ENCODE assay signal across 24 cellular contexts in genomic region chr3:145522179-145522578, GRCh38.
DNase-seq lines count a peak whose midpoint lies in the region; ATAC-seq, FAIRE-seq and TF ChIP-seq lines count a peak whose summit lies in the region.
"Had no signal": no experiment of that assay in that cellular context is flagged by ENCODE, and none has a peak within 500 bp of the region (broad histone marks: within the 10 kb centered on the region; RNA-seq: fewer than 3 reads in every experiment).

No MANE protein-coding gene starts in this region.

- peak; percentile 7 for ATAC-seq in stimulated activated naive CD8-positive, alpha-beta T cell treated with anti-CD3 and anti-CD28 coated beads, Interleukin-15, amount 100 ng/mL, for 72 hours
- no peak for ATAC-seq in stimulated activated naive CD8-positive, alpha-beta T cell treated with anti-CD3 and anti-CD28 coated beads, Interleukin-15, Interleukin-2, amounts not matched to agents 100 U/mL and 50 U/mL, for 24 hours
- ATAC-seq in sciatic nerve (peak; percentile 41), upper lobe of right lung (peak; percentile 32)
- ATAC-seq: GM12878, GM23338 had no signal

- no peak for DNase-seq in stimulated activated naive CD8-positive, alpha-beta T cell treated with anti-CD3 and anti-CD28 coated beads, Interleukin-15, amount 100 ng/mL, for 72 hours
- DNase-seq in stimulated activated naive CD8-positive, alpha-beta T cell treated with anti-CD3 and anti-CD28 coated beads, Interleukin-15, Interleukin-2, amounts not matched to agents 100 U/mL and 50 U/mL, for 24 hours, result no peak
- no peak for DNase-seq in H1 (ENCODE audit: low read depth in 1 of 2, low spot score in 2 of 2)
- DNase-seq in sciatic nerve (ENCODE audit: low spot score), result no peak
- peak; percentile 40 for DNase-seq in upper lobe of right lung
- DNase-seq in SKM-1 (lab: John Stamatoyannopoulos, UW; ENCODE audit: unreplicated experiment), result no peak
- no peak for DNase-seq in GM13977 (ENCODE audit: low spot score)
- DNase-seq in Ammon's horn (ENCODE audit: low spot score), result no peak
- DNase-seq: CD4-positive, alpha-beta T cell; CD8-positive, alpha-beta memory T cell; DMS 273 treated with DMSO at 0.1 percent for 48 hours; DMS79; EL; GDM1; HFFc6 had no signal

- H3K27me3 ChIP-seq in H1 (replicated peaks in 1 of 4; ENCODE audit: control insufficient read depth in 3 of 4, extremely low read depth in 1 of 4, insufficient read depth in 3 of 4, low read length in 3 of 4), result no peaks in the 10 kb centered on the region
- no peaks in the 10 kb centered on the region for H3K27me3 ChIP-seq in upper lobe of right lung
- H3K27me3 ChIP-seq: BLaER1 had no signal

- no peak overlapping the region for H2BK120ac ChIP-seq in H1 (replicated peaks; ENCODE audit: low read depth, low read length)

- no peak overlapping the region for H3K4ac ChIP-seq in H1 (replicated peaks; ENCODE audit: insufficient read length, low read depth, low read length)

- TF ChIP-seq CTCF in H1 (IDR thresholded peaks at IDR 0.05; ENCODE audit: control extremely low read depth in 1 of 3, insufficient read depth in 1 of 3, low read depth in 1 of 3, low read length in 3 of 3), result no peak
- no peak for TF ChIP-seq CTCF in upper lobe of right lung (IDR thresholded peaks at IDR 0.05)
- no peak for TF ChIP-seq CTCF in GM13977 (IDR thresholded peaks at IDR 0.05; ENCODE audit: extremely low read depth, insufficient read depth, missing control alignments)

- H3K4me3 ChIP-seq in H1 (ENCODE audit: extremely low read depth in 1 of 4, insufficient read depth in 2 of 4, low read depth in 3 of 4, low read length in 4 of 4) (no peak overlapping the region), upper lobe of right lung (no peak overlapping the region)
- H3K4me3 ChIP-seq: BLaER1, GM12878, GM23338, HAP-1 had no signal

- H3K27me3 Mint-ChIP-seq in stimulated activated naive CD8-positive, alpha-beta T cell treated with anti-CD3 and anti-CD28 coated beads, Interleukin-15, amount 100 ng/mL, for 72 hours, result no peaks in the 10 kb centered on the region
- H3K27me3 Mint-ChIP-seq: B cell; CD4-positive, alpha-beta T cell; CD8-positive, alpha-beta memory T cell had no signal

- in situ Hi-C loops in GM13977 (cut with MboI; ENCODE audit: low pct_unique_long_range_greater_than_20kb, low sequenced_read_pairs, unreplicated experiment), result no loop called here

- H3K79me1 ChIP-seq in H1 (ENCODE audit: low read depth, low read length), result no peaks in the 10 kb centered on the region

- no peak for TF ChIP-seq RAD21 in H1 (IDR thresholded peaks at IDR 0.05 in 1 of 2, conservative IDR thresholded peaks at IDR 0.05 in 1 of 2; ENCODE audit: low read depth in 2 of 2, low read length in 2 of 2)

- H3K23ac ChIP-seq in H1 (ENCODE audit: insufficient read length), result no peak overlapping the region

- no peak overlapping the region for H3K4me3 Mint-ChIP-seq in stimulated activated naive CD8-positive, alpha-beta T cell treated with anti-CD3 and anti-CD28 coated beads, Interleukin-15, amount 100 ng/mL, for 72 hours
- H3K4me3 Mint-ChIP-seq: B cell; CD4-positive, alpha-beta T cell; CD8-positive, alpha-beta memory T cell; GM23338; HFFc6 had no signal

- no peaks in the 10 kb centered on the region for H3K79me2 ChIP-seq in H1 (ENCODE audit: control insufficient read depth in 1 of 2, insufficient read depth in 2 of 2, low read length in 2 of 2)

- no peak overlapping the region for H3K4me2 ChIP-seq in H1 (ENCODE audit: insufficient read depth in 1 of 2, low read depth in 2 of 2, low read length in 2 of 2)
- H3K4me2 ChIP-seq: BLaER1, GM23338 had no signal

- H4K5ac ChIP-seq in H1 (ENCODE audit: insufficient read length, low read depth, low read length), result no peak overlapping the region

- TF ChIP-seq POLR2A in H1 (IDR thresholded peaks at IDR 0.05; ENCODE audit: control extremely low read depth in 1 of 2, low read depth in 2 of 2, low read length in 2 of 2), result no peak

- no peak for TF ChIP-seq EP300 in H1 (IDR thresholded peaks at IDR 0.05; ENCODE audit: borderline replicate concordance in 1 of 2, low read depth in 2 of 2, low read length in 2 of 2)

- no peaks in the 10 kb centered on the region for H4K20me1 ChIP-seq in H1 (replicated peaks in 1 of 2; ENCODE audit: control insufficient read depth in 1 of 2, insufficient read depth in 2 of 2, low read length in 2 of 2)
- H4K20me1 ChIP-seq: BLaER1 had no signal

- no peak overlapping the region for H4K8ac ChIP-seq in H1 (ENCODE audit: extremely low read depth, insufficient read depth, low read length)

- H2BK20ac ChIP-seq in H1 (ENCODE audit: low read length), result no peak overlapping the region

- no peaks in the 10 kb centered on the region for H3K9me3 Mint-ChIP-seq in stimulated activated naive CD8-positive, alpha-beta T cell treated with anti-CD3 and anti-CD28 coated beads, Interleukin-15, amount 100 ng/mL, for 72 hours
- H3K9me3 Mint-ChIP-seq: GM23338 had no signal

- H2AK5ac ChIP-seq in H1 (ENCODE audit: low read depth, low read length), result no peak overlapping the region

- no peak overlapping the region for H3K27ac Mint-ChIP-seq in stimulated activated naive CD8-positive, alpha-beta T cell treated with anti-CD3 and anti-CD28 coated beads, Interleukin-15, amount 100 ng/mL, for 72 hours
- H3K27ac Mint-ChIP-seq: B cell; CD4-positive, alpha-beta T cell; CD8-positive, alpha-beta memory T cell; GM23338; HFFc6 had no signal

- intact Hi-C loops in sciatic nerve (cut with DNase I), result no loop called here
- intact Hi-C loops in upper lobe of right lung (cut with DNase I), result no loop called here

- peak overlapping the region; percentile 11; the same call in 1 of the 2 replicates for H2BK15ac ChIP-seq in H1 (ENCODE audit: low read length)

- H3K4me1 Mint-ChIP-seq in stimulated activated naive CD8-positive, alpha-beta T cell treated with anti-CD3 and anti-CD28 coated beads, Interleukin-15, amount 100 ng/mL, for 72 hours, result no peaks in the 10 kb centered on the region
- H3K4me1 Mint-ChIP-seq: B cell; CD8-positive, alpha-beta memory T cell had no signal

- no peak overlapping the region for H2AFZ ChIP-seq in H1 (ENCODE audit: low read length)
- H2AFZ ChIP-seq: GM23338 had no signal

- H3K18ac ChIP-seq in H1 (ENCODE audit: extremely low read depth, low read length), result no peak overlapping the region

- H2BK12ac ChIP-seq in H1 (ENCODE audit: low read depth, low read length), result no peak overlapping the region; the same call in 1 of the 2 replicates

- H3K9ac ChIP-seq in H1 (replicated peaks in 1 of 4; ENCODE audit: extremely low read depth in 1 of 4, low read depth in 3 of 4, low read length in 3 of 4), result no peak overlapping the region
- H3K9ac ChIP-seq: BLaER1 had no signal

- H3K14ac ChIP-seq in H1 (ENCODE audit: insufficient read length), result no peak overlapping the region

- H3K9me3 ChIP-seq in H1 (ENCODE audit: insufficient read depth in 2 of 2, low read depth in 1 of 2, low read length in 1 of 2) (no peaks in the 10 kb centered on the region), upper lobe of right lung (no peaks in the 10 kb centered on the region)
- H3K9me3 ChIP-seq: BLaER1, HAP-1 had no signal

- no peak for FAIRE-seq in H1 (lab: Jason Lieb, UNC)
- FAIRE-seq: D721Med, GM12878, GM18507, H54 had no signal

- H3K27ac ChIP-seq in H1 (ENCODE audit: low read depth, low read length), result no peak overlapping the region
- H3K27ac ChIP-seq in upper lobe of right lung, result no peak overlapping the region
- H3K27ac ChIP-seq: BLaER1, C4-2B had no signal

- POLR2A ChIA-PET in H1 (lab: Charles Lee; ENCODE audit: partially characterized antibody), result no interaction called here

- H2BK5ac ChIP-seq in H1 (ENCODE audit: low read depth, low read length), result 0 out of 2 replicates have a peak overlapping the region, but pooled peaks have one; percentile 12

- no peaks in the 10 kb centered on the region for H3K23me2 ChIP-seq in H1 (ENCODE audit: low read depth, low read length)

- no peak overlapping the region for H4K91ac ChIP-seq in H1 (replicated peaks; ENCODE audit: insufficient read length, low read length)

- H3K36me3 ChIP-seq in H1 (ENCODE audit: control insufficient read depth in 2 of 4, insufficient read depth in 4 of 4, low read length in 3 of 4), result no peaks in the 10 kb centered on the region
- no peaks in the 10 kb centered on the region for H3K36me3 ChIP-seq in upper lobe of right lung
- H3K36me3 ChIP-seq: BLaER1, HAP-1 had no signal

- H3K4me1 ChIP-seq in H1 (replicated peaks in 1 of 4; ENCODE audit: control insufficient read depth in 3 of 4, insufficient read depth in 4 of 4, low read length in 3 of 4) (peaks cover 0 to 3% (median under 1%) of the 10 kb centered on the region in 4 experiments; a peak in 4 of 7 replicates), upper lobe of right lung (no peaks in the 10 kb centered on the region)
- H3K4me1 ChIP-seq: BLaER1, HAP-1 had no signal

- no peak overlapping the region for H3K56ac ChIP-seq in H1 (replicated peaks; ENCODE audit: insufficient read length, low read depth, low read length)

- CTCF ChIA-PET in H1 (lab: Charles Lee; ENCODE audit: partially characterized antibody), result interaction anchor here (0.5 to 1.3 kb wide), 5 partner anchors 8 to 270 kb away, joined by 3 to 7 read pairs (median 3); no protein-coding TSS in a partner anchor

TF ChIP-seq in H1, 55 proteins besides CTCF, POLR2A, EP300 and RAD21 (continues in another document):
- no peak for TF ChIP-seq RXRA (IDR thresholded peaks at IDR 0.05; ENCODE audit: insufficient read depth, low read depth, low read length)
- no peak for TF ChIP-seq SIN3A (conservative IDR thresholded peaks at IDR 0.05 in 1 of 2, IDR thresholded peaks at IDR 0.05 in 1 of 2; ENCODE audit: low read depth in 1 of 2, low read length in 2 of 2)
- no peak for TF ChIP-seq CTBP2 (IDR thresholded peaks at IDR 0.05; ENCODE audit: borderline replicate concordance, insufficient read depth, insufficient read length, low read length)
- TF ChIP-seq TEAD4 (IDR thresholded peaks at IDR 0.05; ENCODE audit: low read depth, low read length), result no peak
- no peak for TF ChIP-seq EZH2 (IDR thresholded peaks at IDR 0.05; ENCODE audit: low read depth, low read length, severe bottlenecking)
- no peak for TF ChIP-seq ATF3 (IDR thresholded peaks at IDR 0.05; ENCODE audit: insufficient read depth, low read depth, low read length)
- TF ChIP-seq SUZ12 (IDR thresholded peaks at IDR 0.05; ENCODE audit: low read length), result no peak
